12 cellular contexts compared by ENCODE assay signal in the genomic region with DNA sequence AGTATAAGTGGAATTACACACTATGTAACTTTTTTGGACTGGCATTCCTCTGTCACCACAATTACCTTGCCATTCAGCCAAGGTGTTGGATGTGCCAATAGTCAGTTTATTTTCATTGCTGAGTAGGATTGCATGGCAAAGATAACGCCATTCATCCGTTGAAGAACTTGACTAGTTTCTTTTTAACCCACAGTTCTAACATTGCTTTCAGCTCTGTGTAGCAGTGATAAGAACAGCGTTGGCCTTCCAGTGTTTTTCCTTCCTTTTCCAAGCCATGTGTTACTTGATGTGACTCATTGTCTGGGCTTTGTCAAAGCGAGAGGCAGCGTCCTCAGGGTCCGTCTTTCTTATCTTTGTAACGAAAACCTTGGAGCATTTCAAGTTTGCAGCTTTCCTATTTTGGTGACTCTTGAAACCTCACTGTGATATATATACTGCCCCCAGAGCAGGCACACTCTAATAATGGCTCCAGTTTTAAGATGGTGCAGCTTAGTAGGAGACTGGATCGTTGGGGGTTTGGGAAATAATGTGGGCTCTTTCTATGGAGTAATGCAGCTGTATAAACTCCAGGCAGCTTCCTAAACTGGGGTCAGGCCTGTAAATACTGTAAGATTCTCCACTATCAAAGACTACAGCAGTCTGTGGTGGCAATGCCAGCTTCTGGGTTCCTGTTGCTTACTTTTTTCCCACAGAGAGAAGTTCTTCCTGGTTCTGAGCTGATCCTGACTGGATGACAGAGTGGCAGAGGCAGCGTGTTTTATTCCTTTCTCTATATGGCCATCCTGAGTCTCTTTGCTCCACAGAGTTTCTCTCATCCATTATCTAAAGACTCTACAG. TPM values are rescaled to one million over a fixed set of nuclear protein-coding genes. Genes with fewer than 3 reads are reported as not detected.
DNase-seq lines count a peak whose midpoint lies in the region; ATAC-seq, FAIRE-seq and TF ChIP-seq lines count a peak whose summit lies in the region.
"Had no signal": no experiment of that assay in that cellular context is flagged by ENCODE, and none has a peak within 500 bp of the region (broad histone marks: within the 10 kb centered on the region; RNA-seq: fewer than 3 reads in every experiment).

No MANE protein-coding gene starts in this region.

- no peak for TF ChIP-seq EP300 in SK-N-SH (IDR thresholded peaks at IDR 0.05; ENCODE audit: borderline replicate concordance in 1 of 2, low read depth in 1 of 2, low read length in 1 of 2)
- 0 out of 4 replicates have a peak, but pooled peaks of 1 of the 2 experiments have one; percentile 7 for TF ChIP-seq EP300 in HepG2 (IDR thresholded peaks at IDR 0.05; ENCODE audit: low read depth in 2 of 2, low read length in 2 of 2)
- TF ChIP-seq EP300 in HepG2 (CRISPR knock-in tag; IDR thresholded peaks at IDR 0.05; ENCODE audit: borderline replicate concordance): no peak

- no peaks in the 10 kb centered on the region for H3K4me1 Mint-ChIP-seq in CD8-positive, alpha-beta memory T cell
- H3K4me1 Mint-ChIP-seq: activated B cell treated with CpG ODN at 0.5 μM for 24 hours had no signal

- no peak overlapping the region for H3K4me3 ChIP-seq in CD8-positive, alpha-beta memory T cell (ENCODE audit: low read length)
- no peak overlapping the region for H3K4me3 ChIP-seq in SK-N-SH (ENCODE audit: low read depth in 2 of 2, low read length in 1 of 2)
- H3K4me3 ChIP-seq in HepG2 (replicated peaks in 1 of 3; ENCODE audit: insufficient read depth in 1 of 3, low read depth in 2 of 3, low read length in 3 of 3): no peak overlapping the region
- H3K4me3 ChIP-seq: SK-N-MC had no signal

- 47% methylated on average over 8 of the region's 9 CpGs for WGBS in SK-N-SH (ENCODE audit: low lambda C conversion rate)
- 37% methylated on average over 9 of the region's 9 CpGs for WGBS in HepG2 (ENCODE audit: low lambda C conversion rate)

- H3K27ac ChIP-seq in CD8-positive, alpha-beta memory T cell (ENCODE audit: low read depth, low read length): peak overlapping the region; percentile 46
- H3K27ac ChIP-seq in SK-N-SH (ENCODE audit: low read depth in 2 of 2, low read length in 1 of 2) (no peak overlapping the region), HepG2 (ENCODE audit: extremely low read length, insufficient read depth, low read length) (no peak overlapping the region)
- H3K27ac ChIP-seq: SK-N-MC had no signal

- H3F3A ChIP-seq in SK-N-SH (replicated peaks; ENCODE audit: insufficient read depth): no peaks in the 10 kb centered on the region

- no peak overlapping the region for H3K4me3 Mint-ChIP-seq in CD8-positive, alpha-beta memory T cell
- H3K4me3 Mint-ChIP-seq: activated B cell treated with CpG ODN at 0.5 μM for 24 hours; activated naive CD4-positive, alpha-beta T cell treated with anti-CD3 and anti-CD28 coated beads for 36 hours had no signal

- H3K36me3 ChIP-seq in CD8-positive, alpha-beta memory T cell (ENCODE audit: insufficient read depth, low read length): no peaks in the 10 kb centered on the region
- H3K36me3 ChIP-seq in SK-N-SH (replicated peaks in 1 of 2; ENCODE audit: control insufficient read depth in 1 of 2, insufficient read depth in 2 of 2, low read length in 1 of 2) (no peaks in the 10 kb centered on the region), HepG2 (replicated peaks in 1 of 2; ENCODE audit: control insufficient read depth in 1 of 2, insufficient read depth in 2 of 2, low read length in 2 of 2) (no peaks in the 10 kb centered on the region)

- in situ Hi-C loops in HepG2 (cut with HindIII; ENCODE audit: extremely low pct_ligation_motif_present, low pct_unique_long_range_greater_than_20kb): no loop called here
- in situ Hi-C loops in ACHN (cut with HindIII; ENCODE audit: low pct_ligation_motif_present, low pct_unique_long_range_greater_than_20kb, low sequenced_read_pairs): no loop called here

- no peak for DNase-seq in CD8-positive, alpha-beta memory T cell
- DNase-seq in SK-N-SH: no peak
- peak; percentile 46 to 49 for DNase-seq in erythroblast (lab: John Stamatoyannopoulos, UW)
- DNase-seq in HepG2 (ENCODE audit: low spot score): no peak
- no peak for DNase-seq in HCEC 1CT
- no peak for DNase-seq in NCI-H1092 treated with DMSO at 0.1 percent for 48 hours (lab: John Stamatoyannopoulos, UW)
- DNase-seq in ACHN: no peak
- no peak for DNase-seq in activated CD4-positive, alpha-beta T cell treated with anti-CD3 and anti-CD28 coated beads, Interleukin-2, amount 50 U/mL, for 1 hour
- DNase-seq: activated B cell treated with CpG ODN at 0.5 μM for 24 hours; activated naive CD4-positive, alpha-beta T cell treated with anti-CD3 and anti-CD28 coated beads for 36 hours; occipital lobe had no signal

- H3K9ac ChIP-seq in SK-N-SH (no peak overlapping the region), HepG2 (ENCODE audit: insufficient read depth, low read depth, low read length) (no peak overlapping the region)

- no peaks in the 10 kb centered on the region for H3K9me3 ChIP-seq in CD8-positive, alpha-beta memory T cell (ENCODE audit: low read length)
- H3K9me3 ChIP-seq in SK-N-SH (no peaks in the 10 kb centered on the region), HepG2 (ENCODE audit: low read length) (no peaks in the 10 kb centered on the region)

- POLR2A ChIA-PET in CD8-positive, alpha-beta memory T cell (lab: Charles Lee): no interaction called here
- POLR2A ChIA-PET in SK-N-SH (lab: Yijun Ruan, JAX) (no interaction called here), HepG2 (lab: Yijun Ruan, JAX) (no interaction called here)

- 0 out of 2 replicates have a peak overlapping the region, but pooled peaks have one; percentile 3 for H3K4me2 ChIP-seq in SK-N-SH
- peak overlapping the region; percentile 38 for H3K4me2 ChIP-seq in HepG2 (ENCODE audit: low read depth, low read length)

- H3K27me3 Mint-ChIP-seq in CD8-positive, alpha-beta memory T cell: peaks cover 0 to 3% of the 10 kb centered on the region in 2 donors
- H3K27me3 Mint-ChIP-seq: activated B cell treated with CpG ODN at 0.5 μM for 24 hours had no signal

- no peaks in the 10 kb centered on the region for H3K4me1 ChIP-seq in CD8-positive, alpha-beta memory T cell (ENCODE audit: insufficient read depth, low read length)
- H3K4me1 ChIP-seq in SK-N-SH (ENCODE audit: control insufficient read depth in 1 of 2, insufficient read depth in 2 of 2, low read depth in 1 of 2, low read length in 1 of 2) (no peaks in the 10 kb centered on the region), HepG2 (ENCODE audit: insufficient read depth, low read length) (peaks cover 12% of the 10 kb centered on the region; the same call in 1 of the 2 replicates)

- no TSS peak for BruUV-seq in HepG2 (replicated peaks; lab: Mats Ljungman, UMichigan)

- CTCF ChIA-PET in CD8-positive, alpha-beta memory T cell (lab: Charles Lee): no interaction called here
- CTCF ChIA-PET in SK-N-SH (lab: Yijun Ruan, JAX): interaction anchor here (2.4 kb wide), 1 partner anchor 18 kb away, joined by 19 read pairs; no protein-coding TSS in a partner anchor
- CTCF ChIA-PET in HepG2 (lab: Yijun Ruan, JAX; ENCODE audit: low intra/inter-chr PET ratio, low total read pairs): no interaction called here

- no peaks in the 10 kb centered on the region for H3K27me3 ChIP-seq in CD8-positive, alpha-beta memory T cell (ENCODE audit: insufficient read depth, low read length, poor library complexity, severe bottlenecking)
- H3K27me3 ChIP-seq in SK-N-SH (ENCODE audit: insufficient read depth) (no peaks in the 10 kb centered on the region), HepG2 (ENCODE audit: control insufficient read depth in 1 of 2, insufficient read depth in 2 of 2, low read length in 2 of 2) (no peaks in the 10 kb centered on the region)

- H3K79me2 ChIP-seq in SK-N-SH (ENCODE audit: insufficient read depth) (no peaks in the 10 kb centered on the region), HepG2 (ENCODE audit: insufficient read depth, low read length) (no peaks in the 10 kb centered on the region)

- H3K27ac Mint-ChIP-seq in CD8-positive, alpha-beta memory T cell: no peak overlapping the region
- H3K27ac Mint-ChIP-seq: activated B cell treated with CpG ODN at 0.5 μM for 24 hours; activated naive CD4-positive, alpha-beta T cell treated with anti-CD3 and anti-CD28 coated beads for 36 hours had no signal

- TF ChIP-seq CTCF in SK-N-SH (IDR thresholded peaks at IDR 0.05): no peak
- TF ChIP-seq CTCF in HepG2 (CRISPR knock-in tag; IDR thresholded peaks at IDR 0.05): no peak

- no peak for TF ChIP-seq RAD21 in SK-N-SH (IDR thresholded peaks at IDR 0.05; ENCODE audit: low read length)
- TF ChIP-seq RAD21 in HepG2 (CRISPR knock-in tag; IDR thresholded peaks at IDR 0.05): no peak

- peak; percentile 43 for TF ChIP-seq POLR2A in erythroblast (IDR thresholded peaks at IDR 0.05; ENCODE audit: low read length)
- TF ChIP-seq POLR2A in HepG2 (IDR thresholded peaks at IDR 0.05; ENCODE audit: insufficient read depth in 1 of 2, low read depth in 2 of 2, low read length in 2 of 2): no peak

- no peaks in the 10 kb centered on the region for H3K36me3 Mint-ChIP-seq in CD8-positive, alpha-beta memory T cell

- intact Hi-C loops in HepG2 (cut with micrococcal nuclease; ENCODE audit: unreplicated experiment): no loop called here

- no peak for FAIRE-seq in HepG2 (lab: Jason Lieb, UNC)

- no peaks in the 10 kb centered on the region for H3K9me2 ChIP-seq in SK-N-SH

- peak overlapping the region; percentile 51; the same call in 1 of the 2 replicates for H2AFZ ChIP-seq in SK-N-SH (ENCODE audit: low read depth)
- peak overlapping the region; percentile 70 for H2AFZ ChIP-seq in HepG2 (ENCODE audit: low read length)

- ATAC-seq in HepG2: no peak

- H4K20me1 ChIP-seq in SK-N-SH (ENCODE audit: insufficient read depth) (no peaks in the 10 kb centered on the region), HepG2 (ENCODE audit: insufficient read depth, low read length) (no peaks in the 10 kb centered on the region)

- no peaks in the 10 kb centered on the region for H3K9me3 Mint-ChIP-seq in CD8-positive, alpha-beta memory T cell
- H3K9me3 Mint-ChIP-seq: activated B cell treated with CpG ODN at 0.5 μM for 24 hours; activated naive CD4-positive, alpha-beta T cell treated with anti-CD3 and anti-CD28 coated beads for 36 hours had no signal

RNA-seq across cellular contexts. Expression of a gene that starts 41.7 kb away (rescaled TPM):
- 1 to 10 TPM; 2.5 to 2.6 TPM for total RNA-seq in CD8-positive, alpha-beta memory T cell
- polyA plus RNA-seq in CD8-positive, alpha-beta memory T cell: not detected
- polyA plus RNA-seq in SK-N-SH (2012; rRNA removed): 5.8 and 6.9 TPM in 2 replicates
- 4.3 and 5.0 TPM in 2 replicates for polyA plus RNA-seq in SK-N-SH (2012; cell fraction: cytosol; rRNA removed)
- 17.5 and 19.0 TPM in 2 replicates for polyA plus RNA-seq in SK-N-SH (2012; cell fraction: nucleus; rRNA removed)
- not detected in 2 replicates for total RNA-seq in HepG2 (2016; rRNA removed; fragmentation: Illumina TruSeq; extraction: Trizol)
- total RNA-seq in HepG2 (2016; cell fraction: cytosol; rRNA removed; fragmentation: Illumina TruSeq; extraction: Trizol; ENCODE audit: low read depth): not detected in 2 replicates
- not detected in 2 replicates for total RNA-seq in HepG2 (2016; cell fraction: insoluble cytoplasmic fraction; rRNA removed; fragmentation: Illumina TruSeq; extraction: Trizol)
- total RNA-seq in HepG2 (2016; cell fraction: membrane; rRNA removed; fragmentation: Illumina TruSeq; extraction: Trizol): not detected in 2 replicates
- total RNA-seq in HepG2 (2016; cell fraction: nucleus; rRNA removed; fragmentation: Illumina TruSeq; extraction: Trizol): not detected in 2 replicates
- polyA plus RNA-seq in HepG2 (2011; rRNA removed): 0.10 TPM in 1 of 2 replicates, not detected in the other
- not detected in 2 replicates for polyA plus RNA-seq in HepG2 (2011; cell fraction: cytosol; rRNA removed)
- polyA plus RNA-seq in HepG2 (2011; cell fraction: nucleus; rRNA removed): 0.33 TPM in 1 of 2 replicates, not detected in the other
- not detected in 2 replicates for polyA plus RNA-seq in HepG2 (2012)
- polyA plus RNA-seq in HepG2 (2016; cell fraction: cytosol; fragmentation: Illumina TruSeq; extraction: Trizol; ENCODE audit: low read depth): not detected in 2 replicates
- not detected in 2 replicates for polyA plus RNA-seq in HepG2 (2016; cell fraction: insoluble cytoplasmic fraction; fragmentation: Illumina TruSeq; extraction: Trizol; ENCODE audit: low read depth)
- polyA plus RNA-seq in HepG2 (2016; cell fraction: membrane; fragmentation: Illumina TruSeq; extraction: Trizol; ENCODE audit: low read depth): not detected in 2 replicates
- not detected in 2 replicates for polyA plus RNA-seq in HepG2 (2016; cell fraction: nucleus; fragmentation: Illumina TruSeq; extraction: Trizol; ENCODE audit: insufficient read depth, low read depth)
- not detected in 2 replicates for polyA minus RNA-seq in HepG2 (2011; rRNA and poly(A)+ RNA removed; ENCODE audit: low replicate concordance)
- not detected in 2 replicates for polyA minus RNA-seq in HepG2 (2011; cell fraction: cytosol; rRNA and poly(A)+ RNA removed)
- not detected in 2 replicates for polyA minus RNA-seq in HepG2 (2011; cell fraction: nucleus; rRNA and poly(A)+ RNA removed)

Comparison
In these comparisons a context has a peak if more than half of its experiments do, and no peak if none do; other contexts are left out.
1. DNase-seq: peak in erythroblast (2 of 2); none in CD8-positive, alpha-beta memory T cell (0 of 5), SK-N-SH (single experiment), HepG2 (single experiment), HCEC 1CT (single experiment), NCI-H1092 treated with DMSO at 0.1 percent for 48 hours (single experiment), ACHN (single experiment) and activated CD4-positive, alpha-beta T cell treated with anti-CD3 and anti-CD28 coated beads, Interleukin-2, amount 50 U/mL, for 1 hour (single experiment).